Comparison of ENCODE assay signal across 21 cellular contexts in the genomic region with DNA sequence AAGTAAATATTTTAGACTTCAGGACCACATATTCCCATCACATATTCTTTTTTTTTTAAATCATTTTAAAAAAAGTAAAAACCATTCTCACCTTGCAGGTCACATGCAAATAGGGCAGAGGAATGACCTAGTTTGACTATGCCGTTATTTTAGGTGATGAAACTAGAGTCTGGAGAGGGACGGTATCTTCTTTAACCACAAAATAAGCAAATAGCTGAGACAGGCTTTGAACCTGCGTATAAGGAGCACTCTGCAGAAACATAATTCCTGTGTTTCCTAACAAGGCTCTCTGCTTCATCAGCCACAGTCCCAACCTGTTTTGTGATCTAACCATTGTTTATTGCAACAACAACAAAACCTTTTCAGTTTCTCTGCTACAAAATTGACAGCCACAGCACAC.
DNase-seq lines count a peak whose midpoint lies in the region; ATAC-seq and TF ChIP-seq lines count a peak whose summit lies in the region.
"Had no signal": no experiment of that assay in that cellular context is flagged by ENCODE, and none has a peak within 500 bp of the region (broad histone marks: within the 10 kb centered on the region; RNA-seq: fewer than 3 reads in every experiment).

No MANE protein-coding gene starts in this region.

- no peak overlapping the region for H3K9ac ChIP-seq in Karpas-422 (ENCODE audit: low read length)
- H3K9ac ChIP-seq: GM23248 had no signal

- no peak overlapping the region for H3K27ac Mint-ChIP-seq in activated naive CD8-positive, alpha-beta T cell treated with anti-CD3 and anti-CD28 coated beads for 36 hours
- H3K27ac Mint-ChIP-seq: B cell had no signal

- no peak overlapping the region for H3K4me3 ChIP-seq in GM12865 (ENCODE audit: low read depth, low read length)
- peak overlapping the region; percentile 24 for H3K4me3 ChIP-seq in Karpas-422 (ENCODE audit: low read length)
- H3K4me3 ChIP-seq: GM23248, HAP-1, PC-9 had no signal

- no peaks in the 10 kb centered on the region for H3K27me3 Mint-ChIP-seq in activated naive CD8-positive, alpha-beta T cell treated with anti-CD3 and anti-CD28 coated beads for 36 hours
- H3K27me3 Mint-ChIP-seq: B cell had no signal

- no peak overlapping the region for H3K4me3 Mint-ChIP-seq in activated naive CD8-positive, alpha-beta T cell treated with anti-CD3 and anti-CD28 coated beads for 36 hours
- H3K4me3 Mint-ChIP-seq: B cell had no signal

- H3K36me3 ChIP-seq in Karpas-422 (ENCODE audit: insufficient read depth, low read length) = no peaks in the 10 kb centered on the region
- H3K36me3 ChIP-seq: HAP-1 had no signal

- no peaks in the 10 kb centered on the region for H3K4me1 Mint-ChIP-seq in activated naive CD8-positive, alpha-beta T cell treated with anti-CD3 and anti-CD28 coated beads for 36 hours
- H3K4me1 Mint-ChIP-seq: B cell had no signal

- DNase-seq in GM12865 (ENCODE audit: low read depth) = peak; percentile 53
- peak; percentile 53 for DNase-seq in Karpas-422
- no peak for DNase-seq in activated naive CD8-positive, alpha-beta T cell treated with anti-CD3 and anti-CD28 coated beads for 36 hours
- no peak for DNase-seq in AG20443 (ENCODE audit: low spot score)
- DNase-seq in ecto neural progenitor cell (ENCODE audit: low spot score) = no peak
- DNase-seq: 8988T, COR-L47, GM23248, IMR-90, NCI-H1105, NCI-H510A treated with DMSO at 0.1 percent for 48 hours, NCI-H774, PC-9, T1000 had no signal

- no peaks in the 10 kb centered on the region for H3K9me2 ChIP-seq in Karpas-422 (replicated peaks; ENCODE audit: insufficient read depth, low read length)

- no peaks in the 10 kb centered on the region for H3K9me3 Mint-ChIP-seq in activated naive CD8-positive, alpha-beta T cell treated with anti-CD3 and anti-CD28 coated beads for 36 hours

- H3K9me3 ChIP-seq in Karpas-422 (ENCODE audit: low read length) = no peaks in the 10 kb centered on the region; the same call in 1 of the 2 replicates
- H3K9me3 ChIP-seq: HAP-1 had no signal

- no peaks in the 10 kb centered on the region for H3K27me3 ChIP-seq in Karpas-422 (ENCODE audit: low read length)

- H3K36me3 Mint-ChIP-seq in activated naive CD8-positive, alpha-beta T cell treated with anti-CD3 and anti-CD28 coated beads for 36 hours = no peaks in the 10 kb centered on the region

- ATAC-seq in GM19035 (IDR thresholded peaks at IDR 0.05; ENCODE audit: unreplicated experiment) (peak; percentile 71), HG02852 (IDR thresholded peaks at IDR 0.05; ENCODE audit: unreplicated experiment) (peak; percentile 62), GM18502 (IDR thresholded peaks at IDR 0.05; ENCODE audit: poor library complexity, unreplicated experiment) (no peak)

- peak overlapping the region; percentile 55 for H3K4me2 ChIP-seq in Karpas-422 (ENCODE audit: low read depth, low read length, poor library complexity, severe bottlenecking)
- H3K4me2 ChIP-seq: PC-9 had no signal

- peak overlapping the region; percentile 8; the same call in 1 of the 2 replicates for H2AFZ ChIP-seq in Karpas-422 (ENCODE audit: low read length)
- H2AFZ ChIP-seq: GM23248, PC-9 had no signal

- no peaks in the 10 kb centered on the region for H3K79me2 ChIP-seq in Karpas-422 (ENCODE audit: low read length)

- H3K27ac ChIP-seq in Karpas-422 (ENCODE audit: low read length) = no peak overlapping the region
- H3K27ac ChIP-seq: GM23248, HL-60, PC-9, RWPE1 had no signal

- H3K4me1 ChIP-seq in Karpas-422 (ENCODE audit: low read length) = peaks cover 27% of the 10 kb centered on the region
- H3K4me1 ChIP-seq: HAP-1 had no signal

- H4K20me1 ChIP-seq in Karpas-422 (ENCODE audit: insufficient read depth, low read depth, low read length) = no peaks in the 10 kb centered on the region

- TF ChIP-seq CTCF in GM12865 (IDR thresholded peaks at IDR 0.05; ENCODE audit: insufficient read depth, low read depth, low read length, missing control alignments) = no peak

Comparison
In these comparisons a context has a peak if more than half of its experiments do, and no peak if none do; other contexts are left out.
1. DNase-seq: peak in GM12865 (single experiment) and Karpas-422 (single experiment); none in activated naive CD8-positive, alpha-beta T cell treated with anti-CD3 and anti-CD28 coated beads for 36 hours (single experiment), AG20443 (single experiment) and ecto neural progenitor cell (single experiment).